ENCODE assay signal across 9 cellular contexts in genomic region chr1:214604543-214604942, GRCh38. TPM values are rescaled to one million over a fixed set of nuclear protein-coding genes. Genes with fewer than 3 reads are reported as not detected.
A peak's percentile ranks its signal among the peaks of the same experiment; 100 is the strongest.
DNase-seq lines count a peak whose midpoint lies in the region; ATAC-seq and TF ChIP-seq lines count a peak whose summit lies in the region.
"Had no signal": no experiment of that assay in that cellular context is flagged by ENCODE, and none has a peak within 500 bp of the region (broad histone marks: within the 10 kb centered on the region; RNA-seq: fewer than 3 reads in every experiment).

No MANE protein-coding gene starts in this region.

- H3K4me3 ChIP-seq in Panc1 (ENCODE audit: low read depth in 2 of 2, low read length in 2 of 2) (peak overlapping the region; percentile 79 to 88), epithelial cell of esophagus (ENCODE audit: low read length) (peak overlapping the region; percentile 82), smooth muscle cell (peak overlapping the region; percentile 89), mucosa of descending colon (no peak overlapping the region)
- H3K4me3 ChIP-seq: body of pancreas had no signal

- H3K36me3 ChIP-seq in Panc1 (ENCODE audit: control insufficient read depth, insufficient read depth, low read length) (peaks cover 3% of the 10 kb centered on the region), smooth muscle cell (ENCODE audit: low read depth) (no peaks in the 10 kb centered on the region), mucosa of descending colon (ENCODE audit: low read depth) (no peaks in the 10 kb centered on the region)

- in situ Hi-C loops in Panc1 (cut with HindIII; ENCODE audit: low pct_unique_long_range_greater_than_20kb, low sequenced_read_pairs) = no loop called here

- peak overlapping the region; percentile 97 for H3K4me2 ChIP-seq in smooth muscle cell

- no peak for DNase-seq in activated T-cell treated with anti-CD3 and anti-CD28 coated beads, Interleukin-2, amount 50 U/mL, for 72 hours
- no peak for DNase-seq in activated T-cell treated with anti-CD3 and anti-CD28 coated beads, Interleukin-2, amount 50 U/mL, for 48 hours
- no peak for DNase-seq in Panc1 (ENCODE audit: low read depth, low spot score)
- no peak for DNase-seq in epithelial cell of esophagus (ENCODE audit: low read depth)
- DNase-seq in smooth muscle cell (lab: John Stamatoyannopoulos, UW; ENCODE audit: unreplicated experiment) = no peak
- DNase-seq in mucosa of descending colon = no peak
- DNase-seq in medulla oblongata (ENCODE audit: extremely low spot score) = no peak
- DNase-seq: body of pancreas had no signal

- CTCF ChIA-PET in Panc1 (lab: Charles Lee) = no interaction called here

- peak overlapping the region; percentile 94 for H2AFZ ChIP-seq in smooth muscle cell (ENCODE audit: low read depth)

- H3K4me3 Mint-ChIP-seq in activated T-cell treated with anti-CD3 and anti-CD28 coated beads, Interleukin-2, amount 50 U/mL, for 72 hours = peak overlapping the region; percentile 88 to 98

- no peak for ATAC-seq in activated T-cell treated with anti-CD3 and anti-CD28 coated beads, Interleukin-2, amount 50 U/mL, for 72 hours (replicated peaks in 1 of 2)
- ATAC-seq in Panc1 = no peak
- ATAC-seq in mucosa of descending colon = no peak
- ATAC-seq in GM18505 (IDR thresholded peaks at IDR 0.05; ENCODE audit: unreplicated experiment) = no peak
- ATAC-seq: body of pancreas had no signal

- H3K4me1 Mint-ChIP-seq in activated T-cell treated with anti-CD3 and anti-CD28 coated beads, Interleukin-2, amount 50 U/mL, for 72 hours (ENCODE audit: low read depth) = peaks cover 30% of the 10 kb centered on the region

- H3K9ac ChIP-seq in smooth muscle cell (ENCODE audit: low read depth) = no peak overlapping the region

- TF ChIP-seq POLR2A in GM18505 (IDR thresholded peaks at IDR 0.05; ENCODE audit: borderline replicate concordance, extremely low read depth, insufficient read depth, insufficient read length) = no peak

- TF ChIP-seq CTCF in Panc1 (IDR thresholded peaks at IDR 0.05) (no peak), epithelial cell of esophagus (IDR thresholded peaks at IDR 0.05; ENCODE audit: insufficient read depth, low read depth, low read length, missing control alignments) (no peak), smooth muscle cell (IDR thresholded peaks at IDR 0.05; ENCODE audit: borderline replicate concordance, insufficient read depth, poor library complexity, severe bottlenecking) (no peak), mucosa of descending colon (IDR thresholded peaks at IDR 0.05) (no peak)

- no TSS peak for BruUV-seq in Panc1 (replicated peaks; lab: Mats Ljungman, UMichigan)

- peak overlapping the region; percentile 97 for H3K27ac ChIP-seq in Panc1 (ENCODE audit: low read length)
- no peak overlapping the region for H3K27ac ChIP-seq in smooth muscle cell (ENCODE audit: low read depth)
- H3K27ac ChIP-seq: body of pancreas had no signal

- peaks cover 0 to 4% of the 10 kb centered on the region in 2 donors for H3K9me3 Mint-ChIP-seq in activated T-cell treated with anti-CD3 and anti-CD28 coated beads, Interleukin-2, amount 50 U/mL, for 72 hours

- peak overlapping the region; percentile 38 for H3K27ac Mint-ChIP-seq in activated T-cell treated with anti-CD3 and anti-CD28 coated beads, Interleukin-2, amount 50 U/mL, for 72 hours

- POLR2A ChIA-PET in Panc1 (lab: Charles Lee) = interaction anchor here (0.5 to 0.7 kb wide), 2 partner anchors 90 to 264 kb away, joined by 3 to 13 read pairs; no protein-coding TSS in a partner anchor

- intact Hi-C loops in Panc1 (cut with micrococcal nuclease; ENCODE audit: unreplicated experiment) (no loop called here), mucosa of descending colon (cut with DNase I, micrococcal nuclease) (no loop called here)

- no peaks in the 10 kb centered on the region for H3K27me3 Mint-ChIP-seq in activated T-cell treated with anti-CD3 and anti-CD28 coated beads, Interleukin-2, amount 50 U/mL, for 72 hours (ENCODE audit: low read depth)

- H3K36me3 Mint-ChIP-seq in activated T-cell treated with anti-CD3 and anti-CD28 coated beads, Interleukin-2, amount 50 U/mL, for 72 hours (ENCODE audit: insufficient read depth in 2 of 2) = peaks cover 8 to 11% of the 10 kb centered on the region in 2 donors

- H3K9me3 ChIP-seq in Panc1 (ENCODE audit: control insufficient read depth, insufficient read depth, low read depth, low read length) = no peaks in the 10 kb centered on the region
- H3K9me3 ChIP-seq in smooth muscle cell (replicated peaks; ENCODE audit: low read depth) = no peaks in the 10 kb centered on the region
- H3K9me3 ChIP-seq in mucosa of descending colon = no peaks in the 10 kb centered on the region
- H3K9me3 ChIP-seq: body of pancreas had no signal

- peaks cover 27% of the 10 kb centered on the region for H3K4me1 ChIP-seq in Panc1 (ENCODE audit: control insufficient read depth, insufficient read depth, low read length)
- peaks cover 8% of the 10 kb centered on the region for H3K4me1 ChIP-seq in smooth muscle cell (ENCODE audit: low read depth)
- peaks cover 3% of the 10 kb centered on the region for H3K4me1 ChIP-seq in mucosa of descending colon (ENCODE audit: low read depth)

- H3K79me2 ChIP-seq in smooth muscle cell (ENCODE audit: low read depth) = peaks cover 30% of the 10 kb centered on the region

- no peaks in the 10 kb centered on the region for H4K20me1 ChIP-seq in smooth muscle cell (ENCODE audit: low read depth)

- no peaks in the 10 kb centered on the region for H3F3A ChIP-seq in smooth muscle cell (ENCODE audit: low read depth)

- H3K27me3 ChIP-seq in Panc1 (ENCODE audit: control insufficient read depth, insufficient read depth, low read length) (no peaks in the 10 kb centered on the region), smooth muscle cell (ENCODE audit: low read depth) (no peaks in the 10 kb centered on the region)
- H3K27me3 ChIP-seq: body of pancreas had no signal

RNA-seq across cellular contexts. Expression of gene CENPF, which starts 1.5 kb away (rescaled TPM):
- total RNA-seq in activated T-cell treated with anti-CD3 and anti-CD28 coated beads, Interleukin-2, amount 50 U/mL, for 72 hours = 10 to 100 TPM; 87.2 to 96.3 TPM
- total RNA-seq in Panc1 (2021; ENCODE audit: unreplicated experiment) (156 TPM), smooth muscle cell (7.4 and 10.1 TPM in 2 replicates), mucosa of descending colon (10 to 100 TPM in 1 of 3 donors, 1 to 10 TPM in 2; 4.1 to 27.1 (median 6.3) TPM)
- polyA plus RNA-seq in Panc1 (2012; ENCODE audit: insufficient read length) = 31.3 TPM
- polyA plus RNA-seq in smooth muscle cell = 8.3 and 11.3 TPM in 2 replicates

RNA-seq across cellular contexts. Expression of gene PTPN14, which starts 53.1 kb away (rescaled TPM):
- total RNA-seq in activated T-cell treated with anti-CD3 and anti-CD28 coated beads, Interleukin-2, amount 50 U/mL, for 72 hours = 10 to 100 TPM; 13.5 to 23.5 TPM
- 209 TPM for total RNA-seq in Panc1 (2021; ENCODE audit: unreplicated experiment)
- polyA plus RNA-seq in Panc1 (2012; ENCODE audit: insufficient read length) = 50.0 TPM
- total RNA-seq in smooth muscle cell = 28.6 and 28.9 TPM in 2 replicates
- polyA plus RNA-seq in smooth muscle cell = 13.7 and 13.9 TPM in 2 replicates
- 10 to 100 TPM in 1 of 3 donors, 1 to 10 TPM in 2; 5.8 to 49.0 (median 8.3) TPM for total RNA-seq in mucosa of descending colon
